In genomic region chr10:31133628-31134302, GRCh38 we compare ENCODE assay signal across 9 cellular contexts.
A peak's percentile ranks its signal among the peaks of the same experiment; 100 is the strongest.
DNase-seq lines count a peak whose midpoint lies in the region; ATAC-seq and TF ChIP-seq lines count a peak whose summit lies in the region.
"Had no signal": no experiment of that assay in that cellular context is flagged by ENCODE, and none has a peak within 500 bp of the region (broad histone marks: within the 10 kb centered on the region; RNA-seq: fewer than 3 reads in every experiment).

No MANE protein-coding gene starts in this region.

- H3K4me2 ChIP-seq in neuronal stem cell (ENCODE audit: insufficient read depth, low read length, poor library complexity, severe bottlenecking): peak overlapping the region; percentile 55

- no peak overlapping the region for H2AK5ac ChIP-seq in neuronal stem cell (ENCODE audit: low read depth, low read length)

- POLR2A ChIA-PET in Panc1 (lab: Charles Lee): no interaction called here

- H3K36me3 ChIP-seq in Panc1 (ENCODE audit: control insufficient read depth, insufficient read depth, low read length): no peaks in the 10 kb centered on the region
- H3K36me3 ChIP-seq in gastroesophageal sphincter: no peaks in the 10 kb centered on the region
- H3K36me3 ChIP-seq in neuronal stem cell (replicated peaks in 1 of 2; ENCODE audit: control insufficient read depth in 2 of 2, insufficient read depth in 2 of 2, low read length in 2 of 2): no peaks in the 10 kb centered on the region
- H3K36me3 ChIP-seq in stomach: no peaks in the 10 kb centered on the region

- 0 to 20% methylated on average over 1 to 3 of the region's 43 CpGs for WGBS in gastroesophageal sphincter (ENCODE audit: low coverage in 1 of 2), 2 donors
- WGBS in neuronal stem cell (ENCODE audit: extremely low coverage in 2 of 2, insufficient read length in 2 of 2, insufficient replicate concordance in 1 of 2), 2 donors: no CpG with 5 or more reads among the region's 43 CpGs
- 0 to 1% (median 1%) methylated on average over 6 to 43 of the region's 43 CpGs for WGBS in stomach, 5 donors

- no peaks in the 10 kb centered on the region for H3K27me3 ChIP-seq in Panc1 (ENCODE audit: control insufficient read depth, insufficient read depth, low read length)
- no peaks in the 10 kb centered on the region for H3K27me3 ChIP-seq in gastroesophageal sphincter
- H3K27me3 ChIP-seq in neuronal stem cell (ENCODE audit: control insufficient read depth in 3 of 3, insufficient read depth in 3 of 3, low read depth in 1 of 3, low read length in 3 of 3): no peaks in the 10 kb centered on the region
- H3K27me3 ChIP-seq in stomach: no peaks in the 10 kb centered on the region

- ATAC-seq in HG03442 (IDR thresholded peaks at IDR 0.05; ENCODE audit: unreplicated experiment): peak; percentile 58
- peak; percentile 72 for ATAC-seq in Panc1
- peak; percentile 75 for ATAC-seq in gastroesophageal sphincter

- H2AFZ ChIP-seq in neuronal stem cell (ENCODE audit: low read length): peak overlapping the region; percentile 85

- no peak overlapping the region for H2BK15ac ChIP-seq in neuronal stem cell (ENCODE audit: low read length)

- no peak overlapping the region for H2BK12ac ChIP-seq in neuronal stem cell (ENCODE audit: low read length)

- peak overlapping the region; percentile 94 for H2BK5ac ChIP-seq in neuronal stem cell (ENCODE audit: low read length)

- peak overlapping the region; percentile 32 to 52 for H3K4me3 ChIP-seq in Panc1 (ENCODE audit: low read depth in 2 of 2, low read length in 2 of 2)
- H3K4me3 ChIP-seq in gastroesophageal sphincter: peak overlapping the region; percentile 30 to 62
- peak overlapping the region; percentile 1 to 36 for H3K4me3 ChIP-seq in neuronal stem cell (ENCODE audit: low read length in 2 of 2)
- peak overlapping the region; percentile 47 to 54 (median 52) for H3K4me3 ChIP-seq in stomach

- in situ Hi-C loops in Panc1 (cut with HindIII; ENCODE audit: low pct_unique_long_range_greater_than_20kb, low sequenced_read_pairs): no loop called here

- TF ChIP-seq POLR2A in gastroesophageal sphincter (IDR thresholded peaks at IDR 0.05) (peak; percentile 48 to 66), stomach (IDR thresholded peaks at IDR 0.05) (no peak)

- no TSS peak for BruUV-seq in Panc1 (replicated peaks; lab: Mats Ljungman, UMichigan)

- peak; percentile 50 for DNase-seq in NCI-H2107 (lab: John Stamatoyannopoulos, UW)
- no peak for DNase-seq in NCI-H2107 treated with DMSO at 0.1 percent for 48 hours (lab: John Stamatoyannopoulos, UW; ENCODE audit: unreplicated experiment)
- no peak for DNase-seq in Panc1 (ENCODE audit: low read depth, low spot score)
- peak in 3 of 4 experiments; percentile 26 to 61 (median 42) for DNase-seq in activated naive CD4-positive, alpha-beta T cell (lab: John Stamatoyannopoulos, UW)
- DNase-seq in neuronal stem cell (ENCODE audit: low spot score): peak; percentile 87
- DNase-seq in stomach: peak; percentile 81

- CTCF ChIA-PET in Panc1 (lab: Charles Lee): no interaction called here

- peaks cover 3% of the 10 kb centered on the region; the same call in 1 of the 2 replicates for H3K4me1 ChIP-seq in Panc1 (ENCODE audit: control insufficient read depth, insufficient read depth, low read length)
- peaks cover 0 to 63% (median 18%) of the 10 kb centered on the region in 3 donors for H3K4me1 ChIP-seq in gastroesophageal sphincter
- H3K4me1 ChIP-seq in neuronal stem cell (ENCODE audit: control insufficient read depth in 2 of 2, insufficient read depth in 1 of 2, low read depth in 1 of 2, low read length in 2 of 2): peaks cover 17 to 19% of the 10 kb centered on the region in 2 donors
- H3K4me1 ChIP-seq in stomach: peaks cover 16 to 38% (median 29%) of the 10 kb centered on the region in 4 donors

- H3K9me3 ChIP-seq in Panc1 (ENCODE audit: control insufficient read depth, insufficient read depth, low read depth, low read length): no peaks in the 10 kb centered on the region
- H3K9me3 ChIP-seq in gastroesophageal sphincter: no peaks in the 10 kb centered on the region
- no peaks in the 10 kb centered on the region for H3K9me3 ChIP-seq in neuronal stem cell (replicated peaks in 1 of 2; ENCODE audit: control insufficient read depth in 2 of 2, insufficient read depth in 1 of 2, low read depth in 1 of 2, low read length in 2 of 2)
- H3K9me3 ChIP-seq in stomach: no peaks in the 10 kb centered on the region

- TF ChIP-seq EP300 in gastroesophageal sphincter (IDR thresholded peaks at IDR 0.05) (no peak), stomach (IDR thresholded peaks at IDR 0.05) (peak; percentile 24)

- H3K23ac ChIP-seq in neuronal stem cell (ENCODE audit: low read depth, low read length, poor library complexity): no peak overlapping the region

- no peak overlapping the region for H3K9ac ChIP-seq in neuronal stem cell (ENCODE audit: low read depth, low read length, poor library complexity)

- no peak overlapping the region for H3K14ac ChIP-seq in neuronal stem cell (ENCODE audit: low read length)

- no peak overlapping the region for H4K8ac ChIP-seq in neuronal stem cell (ENCODE audit: low read depth, low read length)

- H3K18ac ChIP-seq in neuronal stem cell (ENCODE audit: low read length): peak overlapping the region; percentile 95

- TF ChIP-seq CTCF in Panc1 (IDR thresholded peaks at IDR 0.05) (no peak), gastroesophageal sphincter (IDR thresholded peaks at IDR 0.05) (no peak), stomach (IDR thresholded peaks at IDR 0.05) (no peak)

- H3K4ac ChIP-seq in neuronal stem cell (ENCODE audit: low read length): no peak overlapping the region

- H3K27ac ChIP-seq in Panc1 (ENCODE audit: low read length): peak overlapping the region; percentile 44; the same call in 1 of the 2 replicates
- peak overlapping the region; percentile 54 to 89 (median 86) for H3K27ac ChIP-seq in gastroesophageal sphincter
- peak overlapping the region; percentile 99 for H3K27ac ChIP-seq in neuronal stem cell (replicated peaks; ENCODE audit: low read length)
- H3K27ac ChIP-seq in stomach: peak overlapping the region; percentile 83 to 92 (median 89)
- H3K27ac ChIP-seq: C4-2B had no signal

- intact Hi-C loops in Panc1 (cut with micrococcal nuclease; ENCODE audit: unreplicated experiment): no loop called here
- intact Hi-C loops in stomach (cut with DNase I; ENCODE audit: low total_unique reads): no loop called here

- H3K79me1 ChIP-seq in neuronal stem cell (ENCODE audit: low read depth, low read length): no peaks in the 10 kb centered on the region

- H2BK120ac ChIP-seq in neuronal stem cell (ENCODE audit: low read depth, low read length): no peak overlapping the region

- no peak overlapping the region for H4K91ac ChIP-seq in neuronal stem cell (ENCODE audit: low read depth, low read length, poor library complexity)

Comparison
In these comparisons a context has a peak if more than half of its experiments do, and no peak if none do; other contexts are left out.
1. DNase-seq: peak in NCI-H2107 (single experiment), activated naive CD4-positive, alpha-beta T cell (3 of 4), neuronal stem cell (single experiment) and stomach (single experiment); none in NCI-H2107 treated with DMSO at 0.1 percent for 48 hours (single experiment) and Panc1 (single experiment).
2. H3K27ac ChIP-seq: peak in every context shown above with its lines; median percentile 99 in neuronal stem cell; 89 in stomach; 86 in gastroesophageal sphincter; 44 in Panc1.
3. POLR2A ChIP-seq: peak in gastroesophageal sphincter (2 of 2); none in stomach (0 of 4).
4. Peak in every context shown above with its lines, with median percentiles within 50 percentile points of each other: ATAC-seq and H3K4me3 ChIP-seq.